Comparison of ENCODE assay signal across 8 cellular contexts in the genomic region with DNA sequence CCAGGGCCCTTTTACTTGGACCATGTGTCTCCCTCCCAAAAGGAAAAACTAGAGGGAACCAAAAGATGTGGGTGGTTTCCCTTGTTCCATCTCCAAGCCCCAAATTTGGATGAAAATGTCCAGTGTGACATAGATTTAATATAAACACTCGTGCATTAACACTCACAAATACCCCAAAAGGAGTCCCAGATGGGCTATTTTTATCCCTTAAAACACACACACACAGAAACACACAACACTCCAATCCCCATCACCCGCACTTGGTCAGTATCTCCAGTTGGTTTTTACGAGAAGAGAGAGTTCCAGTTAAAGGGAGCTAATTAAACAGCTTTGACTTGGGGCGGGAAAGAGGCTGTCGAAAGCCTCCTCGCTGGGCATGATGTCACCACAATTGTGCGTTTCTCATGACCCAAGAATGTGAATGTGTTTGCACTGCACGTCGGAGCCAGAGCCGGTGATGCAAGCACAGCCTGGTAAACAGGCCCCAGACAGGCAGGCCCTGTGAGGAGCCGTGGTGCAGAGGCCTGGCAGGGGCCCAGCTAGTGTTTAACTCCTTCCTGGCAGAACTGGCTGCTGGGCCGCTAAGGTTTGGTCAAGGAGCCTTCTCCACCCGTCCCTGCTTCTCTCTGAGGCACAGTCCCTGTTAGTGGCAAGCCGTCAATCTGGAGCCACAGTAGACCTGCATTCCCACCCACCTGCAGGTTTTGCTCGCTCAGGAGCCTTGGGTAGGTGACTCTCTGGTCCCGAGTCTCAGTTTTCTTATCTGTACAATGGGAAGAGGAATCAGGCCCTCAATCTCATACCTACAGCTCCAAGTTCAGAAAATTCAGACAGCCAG. TPM values are rescaled to one million over a fixed set of nuclear protein-coding genes. Genes with fewer than 3 reads are reported as not detected.
DNase-seq lines count a peak whose midpoint lies in the region; ATAC-seq and TF ChIP-seq lines count a peak whose summit lies in the region.

No MANE protein-coding gene starts in this region.

- H3K9me3 ChIP-seq in AG04450 (ENCODE audit: control insufficient read depth, insufficient read depth, low read length) (no peaks in the 10 kb centered on the region), spleen (no peaks in the 10 kb centered on the region)

- no peaks in the 10 kb centered on the region for H3K36me3 ChIP-seq in spleen

- H3K27me3 ChIP-seq in AG04450 (ENCODE audit: control insufficient read depth, insufficient read depth, low read length) (no peaks in the 10 kb centered on the region), spleen (replicated peaks in 1 of 7) (no peaks in the 10 kb centered on the region)

- ATAC-seq in activated CD8-positive, alpha-beta memory T cell treated with anti-CD3 and anti-CD28 coated beads, Interleukin-2, amount 10 ng/mL, durations not matched to agents 7 days and 5 days, result no peak

- H3K27ac Mint-ChIP-seq in activated CD8-positive, alpha-beta memory T cell treated with anti-CD3 and anti-CD28 coated beads, Interleukin-2, amount 10 ng/mL, durations not matched to agents 7 days and 5 days, result no peak overlapping the region

- no peaks in the 10 kb centered on the region for H3K9me3 Mint-ChIP-seq in activated CD8-positive, alpha-beta memory T cell treated with anti-CD3 and anti-CD28 coated beads, Interleukin-2, amount 10 ng/mL, durations not matched to agents 7 days and 5 days (ENCODE audit: low read depth)

- H3K4me3 Mint-ChIP-seq in activated CD8-positive, alpha-beta memory T cell treated with anti-CD3 and anti-CD28 coated beads, Interleukin-2, amount 10 ng/mL, durations not matched to agents 7 days and 5 days, result no peak overlapping the region

- no peak for TF ChIP-seq POLR2A in spleen (IDR thresholded peaks at IDR 0.05)

- TF ChIP-seq CTCF in AG04450 (IDR thresholded peaks at IDR 0.05; ENCODE audit: low read depth, low read length) (no peak), LNCaP clone FGC (IDR thresholded peaks at IDR 0.05; ENCODE audit: control insufficient read depth, extremely low read depth, insufficient read depth) (no peak), spleen (IDR thresholded peaks at IDR 0.05 in 8 of 11, conservative IDR thresholded peaks at IDR 0.05 in 3 of 11) (no peak)

- peaks cover 0 to 22% (median 3%) of the 10 kb centered on the region in 6 donors for H3K4me1 ChIP-seq in spleen

- in situ Hi-C loops in T47D (cut with HindIII; ENCODE audit: low pct_unique_long_range_greater_than_20kb, low sequenced_read_pairs), result no loop called here

- H3K27me3 Mint-ChIP-seq in activated CD8-positive, alpha-beta memory T cell treated with anti-CD3 and anti-CD28 coated beads, Interleukin-2, amount 10 ng/mL, durations not matched to agents 7 days and 5 days, result no peaks in the 10 kb centered on the region

- H3K4me3 ChIP-seq in AG04450 (ENCODE audit: low read depth, low read length) (no peak overlapping the region), LNCaP clone FGC (ENCODE audit: low read depth, low read length) (no peak overlapping the region), spleen (no peak overlapping the region)

- CTCF ChIA-PET in AG04450 (lab: Charles Lee), result interaction anchor here (1.5 to 3.2 kb wide), 2 partner anchors 27 to 30 kb away, joined by 9 to 10 read pairs; no protein-coding TSS in a partner anchor
- CTCF ChIA-PET in activated CD8-positive, alpha-beta memory T cell treated with anti-CD3 and anti-CD28 coated beads, Interleukin-2, amount 10 ng/mL, durations not matched to agents 7 days and 5 days (lab: Charles Lee), result interaction anchor here (0.7 kb wide), 1 partner anchor 309 kb away, joined by 3 read pairs; no protein-coding TSS in a partner anchor

- peak overlapping the region; percentile 86 for H3K27ac ChIP-seq in AG04450 (ENCODE audit: low read depth, low read length)
- H3K27ac ChIP-seq in spleen, result peak overlapping the region in 7 of 8 donors; percentile 29 to 70 (median 56)

- POLR2A ChIA-PET in AG04450 (lab: Yijun Ruan, JAX), result interaction anchor here (0.8 to 1.6 kb wide), 6 partner anchors 11 to 89 kb away, joined by 3 to 12 read pairs (median 6); a partner anchor contains a TSS

- 64 to 75% (median 70%) methylated on average over 14 to 16 of the region's 16 CpGs for WGBS in spleen, 5 donors

- no peaks in the 10 kb centered on the region for H3K36me3 Mint-ChIP-seq in activated CD8-positive, alpha-beta memory T cell treated with anti-CD3 and anti-CD28 coated beads, Interleukin-2, amount 10 ng/mL, durations not matched to agents 7 days and 5 days

- DNase-seq in AG04450 (ENCODE audit: low read depth, low spot score) (peak; percentile 98), LNCaP clone FGC (ENCODE audit: low read depth) (peak; percentile 98), T47D (ENCODE audit: low read depth in 1 of 2, low spot score in 1 of 2) (peak; percentile 58 to 98), kidney glomerular epithelial cell (lab: John Stamatoyannopoulos, UW) (peak; percentile 80), spleen (no peak), UCSD-AML1 (lab: John Stamatoyannopoulos, UW; ENCODE audit: unreplicated experiment) (no peak), T-helper 2 cell (no peak)
- no peak for DNase-seq in activated CD8-positive, alpha-beta memory T cell treated with anti-CD3 and anti-CD28 coated beads, Interleukin-2, amount 10 ng/mL, durations not matched to agents 7 days and 5 days

- intact Hi-C loops in spleen (cut with DNase I; ENCODE audit: low total_unique reads), result no loop called here

- no peaks in the 10 kb centered on the region for H3K4me1 Mint-ChIP-seq in activated CD8-positive, alpha-beta memory T cell treated with anti-CD3 and anti-CD28 coated beads, Interleukin-2, amount 10 ng/mL, durations not matched to agents 7 days and 5 days

RNA-seq across cellular contexts. Expression of a gene that starts 25.6 kb away (rescaled TPM):
- polyA plus RNA-seq in AG04450 (2011; rRNA removed) (13.2 and 14.1 TPM in 2 replicates), spleen (10 to 100 TPM; 21.2 to 88.9 (median 47.0) TPM)
- polyA minus RNA-seq in AG04450 (2011; rRNA and poly(A)+ RNA removed), result 13.1 and 13.5 TPM in 2 replicates
- total RNA-seq in spleen, result 100 to 1,000 TPM; 124 to 230 (median 159) TPM
- 10 to 100 TPM; 35.6 to 51.2 TPM for total RNA-seq in activated CD8-positive, alpha-beta memory T cell treated with anti-CD3 and anti-CD28 coated beads, Interleukin-2, amount 10 ng/mL, durations not matched to agents 7 days and 5 days

RNA-seq across cellular contexts. Expression of a gene that starts 51.8 kb away (rescaled TPM):
- 89.0 and 153 TPM in 2 replicates for polyA plus RNA-seq in AG04450 (2011; rRNA removed)
- polyA minus RNA-seq in AG04450 (2011; rRNA and poly(A)+ RNA removed), result 76.8 and 85.9 TPM in 2 replicates
- 10 to 100 TPM; 47.0 to 74.4 (median 66.7) TPM for total RNA-seq in spleen
- polyA plus RNA-seq in spleen, result 100 to 1,000 TPM; 119 to 151 (median 138) TPM
- total RNA-seq in activated CD8-positive, alpha-beta memory T cell treated with anti-CD3 and anti-CD28 coated beads, Interleukin-2, amount 10 ng/mL, durations not matched to agents 7 days and 5 days, result 1 to 10 TPM in 1 of 2 experiments, under 1 TPM in 1; 0.49 to 1.5 TPM

Comparison
In these comparisons a context has a peak if more than half of its experiments do, and no peak if none do; other contexts are left out.
1. DNase-seq: peak in AG04450 (single experiment), LNCaP clone FGC (single experiment), T47D (2 of 2) and kidney glomerular epithelial cell (single experiment); none in spleen (single experiment), UCSD-AML1 (single experiment), T-helper 2 cell (0 of 5) and activated CD8-positive, alpha-beta memory T cell treated with anti-CD3 and anti-CD28 coated beads, Interleukin-2, amount 10 ng/mL, durations not matched to agents 7 days and 5 days (single experiment).
2. RNA of a gene that starts 51.8 kb away (total RNA-seq): 47.0 to 74.4 TPM in spleen; 0.49 to 1.5 TPM in activated CD8-positive, alpha-beta memory T cell treated with anti-CD3 and anti-CD28 coated beads, Interleukin-2, amount 10 ng/mL, durations not matched to agents 7 days and 5 days; every median in the first group is over 10 times any median in the second.